Comparison of ENCODE assay signal across 10 cellular contexts in genomic region chr3:36381311-36381956, GRCh38. TPM values are rescaled to one million over a fixed set of nuclear protein-coding genes. Genes with fewer than 3 reads are reported as not detected.
DNase-seq lines count a peak whose midpoint lies in the region; ATAC-seq and TF ChIP-seq lines count a peak whose summit lies in the region.
"Had no signal": no experiment of that assay in that cellular context is flagged by ENCODE, and none has a peak within 500 bp of the region (broad histone marks: within the 10 kb centered on the region; RNA-seq: fewer than 3 reads in every experiment).

No MANE protein-coding gene starts in this region.

- TF ChIP-seq CTCF in BE2C (IDR thresholded peaks at IDR 0.05; ENCODE audit: low read depth, low read length) (no peak), endodermal cell (conservative IDR thresholded peaks at IDR 0.05) (no peak), nephron progenitor cell (IDR thresholded peaks at IDR 0.05) (no peak), GM10266 (IDR thresholded peaks at IDR 0.05; ENCODE audit: control insufficient read depth, insufficient read depth, low read depth, missing control alignments) (no peak)

- H3K36me3 Mint-ChIP-seq in endodermal cell (ENCODE audit: low read depth) (no peaks in the 10 kb centered on the region), nephron progenitor cell (ENCODE audit: low read depth) (no peaks in the 10 kb centered on the region)
- no peaks in the 10 kb centered on the region for H3K36me3 Mint-ChIP-seq in activated T-cell treated with anti-CD3 and anti-CD28 coated beads, Interleukin-2, amount 50 U/mL, for 24 hours (ENCODE audit: low read depth)

- H3K9ac ChIP-seq in HUES48 (ENCODE audit: low read depth, low read length) = peak overlapping the region; percentile 68; the same call in 1 of the 2 replicates
- H3K9ac ChIP-seq in endodermal cell (ENCODE audit: extremely low read depth, low read length, poor library complexity, severe bottlenecking) = no peak overlapping the region

- peaks cover 48% of the 10 kb centered on the region for H3K27me3 Mint-ChIP-seq in endodermal cell (ENCODE audit: insufficient read depth)
- peaks cover 48% of the 10 kb centered on the region for H3K27me3 Mint-ChIP-seq in nephron progenitor cell (ENCODE audit: low read depth, poor library complexity)
- H3K27me3 Mint-ChIP-seq in activated T-cell treated with anti-CD3 and anti-CD28 coated beads, Interleukin-2, amount 50 U/mL, for 24 hours = peaks cover 43% of the 10 kb centered on the region

- ATAC-seq in HG03025 (IDR thresholded peaks at IDR 0.05; ENCODE audit: low FRiP score, unreplicated experiment) (no peak), GM18870 (IDR thresholded peaks at IDR 0.05; ENCODE audit: unreplicated experiment) (no peak)

- H3K4me1 Mint-ChIP-seq in endodermal cell (peaks cover 8% of the 10 kb centered on the region), nephron progenitor cell (peaks cover 10% of the 10 kb centered on the region)
- H3K4me1 Mint-ChIP-seq in activated T-cell treated with anti-CD3 and anti-CD28 coated beads, Interleukin-2, amount 50 U/mL, for 24 hours (ENCODE audit: low read depth) = peaks cover 5% of the 10 kb centered on the region

- 50 to 57% methylated on average over 2 to 8 of the region's 8 CpGs for WGBS in endodermal cell (ENCODE audit: insufficient coverage in 1 of 2, insufficient read length in 1 of 2), 2 experiments

- H3K4me3 ChIP-seq in BE2C (ENCODE audit: low read depth, low read length) = peak overlapping the region; percentile 89
- peak overlapping the region; percentile 89 for H3K4me3 ChIP-seq in HUES48 (ENCODE audit: low read depth, low read length)
- peak overlapping the region; percentile 76 for H3K4me3 ChIP-seq in endodermal cell (ENCODE audit: low read length)

- H3K9me3 ChIP-seq in BE2C (no peaks in the 10 kb centered on the region), HUES48 (ENCODE audit: control insufficient read depth, insufficient read depth, low read length) (no peaks in the 10 kb centered on the region), endodermal cell (ENCODE audit: control insufficient read depth, low read length) (no peaks in the 10 kb centered on the region)
- H3K9me3 ChIP-seq: right lobe of liver had no signal

- peak overlapping the region; percentile 63 for H3K4me3 Mint-ChIP-seq in endodermal cell
- peak overlapping the region; percentile 87 for H3K4me3 Mint-ChIP-seq in nephron progenitor cell
- H3K4me3 Mint-ChIP-seq in activated T-cell treated with anti-CD3 and anti-CD28 coated beads, Interleukin-2, amount 50 U/mL, for 24 hours = no peak overlapping the region

- H3K36me3 ChIP-seq in BE2C (peaks cover 19% of the 10 kb centered on the region), HUES48 (ENCODE audit: control insufficient read depth, insufficient read depth, low read length) (peaks cover 3% of the 10 kb centered on the region; the same call in 1 of the 2 replicates), endodermal cell (ENCODE audit: control insufficient read depth, insufficient read depth, low read length) (no peaks in the 10 kb centered on the region)
- H3K36me3 ChIP-seq: right lobe of liver had no signal

- H3K9me3 Mint-ChIP-seq in endodermal cell (no peaks in the 10 kb centered on the region), nephron progenitor cell (no peaks in the 10 kb centered on the region)
- no peaks in the 10 kb centered on the region for H3K9me3 Mint-ChIP-seq in activated T-cell treated with anti-CD3 and anti-CD28 coated beads, Interleukin-2, amount 50 U/mL, for 24 hours

- DNase-seq in BE2C = no peak
- DNase-seq in endodermal cell = peak; percentile 58
- DNase-seq in nephron progenitor cell = no peak
- DNase-seq in activated T-cell treated with anti-CD3 and anti-CD28 coated beads, Interleukin-2, amount 50 U/mL, for 24 hours = no peak
- DNase-seq in GM10266 (ENCODE audit: extremely low spot score) = no peak
- DNase-seq: activated CD4-positive, alpha-beta T cell treated with anti-CD3 and anti-CD28 coated beads for 4 hours; right lobe of liver had no signal

- H3K27ac ChIP-seq in HUES48 (ENCODE audit: low read depth, low read length) = no peak overlapping the region
- no peak overlapping the region for H3K27ac ChIP-seq in endodermal cell (ENCODE audit: low read depth, low read length)
- H3K27ac ChIP-seq: right lobe of liver had no signal

- H3K27me3 ChIP-seq in BE2C = no peaks in the 10 kb centered on the region
- H3K27me3 ChIP-seq in HUES48 (ENCODE audit: control insufficient read depth, insufficient read depth, low read length) = peaks cover 27% of the 10 kb centered on the region
- H3K27me3 ChIP-seq in endodermal cell (ENCODE audit: control insufficient read depth, insufficient read depth, low read length, poor library complexity, severe bottlenecking) = peaks cover 44% of the 10 kb centered on the region
- H3K27me3 ChIP-seq: right lobe of liver had no signal

- no peak overlapping the region for H3K27ac Mint-ChIP-seq in endodermal cell
- H3K27ac Mint-ChIP-seq in nephron progenitor cell = no peak overlapping the region
- H3K27ac Mint-ChIP-seq in activated T-cell treated with anti-CD3 and anti-CD28 coated beads, Interleukin-2, amount 50 U/mL, for 24 hours = no peak overlapping the region

- H3K4me1 ChIP-seq in BE2C (no peaks in the 10 kb centered on the region), HUES48 (ENCODE audit: control insufficient read depth, insufficient read depth, low read length) (peaks cover 22% of the 10 kb centered on the region; the same call in 1 of the 2 replicates), endodermal cell (ENCODE audit: control insufficient read depth, insufficient read depth, low read length) (no peaks in the 10 kb centered on the region)

RNA-seq across cellular contexts. Expression of gene STAC, which starts 1.1 kb away (rescaled TPM):
- 55.6 TPM for polyA plus RNA-seq in BE2C (2012; ENCODE audit: insufficient read depth, insufficient read length, low read depth)
- total RNA-seq in endodermal cell = 1 to 10 TPM in 1 of 2 donors, under 1 TPM in 1; 0.80 to 1.2 TPM
- 4.4 TPM for polyA plus RNA-seq in endodermal cell (2013, experiment 1 of 2)
- 4.4 TPM for polyA plus RNA-seq in endodermal cell (2013, experiment 2 of 2)
